18 cellular contexts compared by ENCODE assay signal in genomic region chr17:3851461-3852100, GRCh38. TPM values are rescaled to one million over a fixed set of nuclear protein-coding genes. Genes with fewer than 3 reads are reported as not detected.
A peak's percentile ranks its signal among the peaks of the same experiment; 100 is the strongest.
DNase-seq lines count a peak whose midpoint lies in the region; ATAC-seq, FAIRE-seq and TF ChIP-seq lines count a peak whose summit lies in the region.
"Had no signal": no experiment of that assay in that cellular context is flagged by ENCODE, and none has a peak within 500 bp of the region (broad histone marks: within the 10 kb centered on the region; RNA-seq: fewer than 3 reads in every experiment).

No MANE protein-coding gene starts in this region.

- H3K4me2 ChIP-seq in neural progenitor cell = no peak overlapping the region
- H3K4me2 ChIP-seq: GM23338 had no signal

- TF ChIP-seq CTCF in neural progenitor cell (IDR thresholded peaks at IDR 0.05) = no peak
- TF ChIP-seq CTCF in spleen (IDR thresholded peaks at IDR 0.05 in 8 of 11, conservative IDR thresholded peaks at IDR 0.05 in 3 of 11) = no peak
- TF ChIP-seq CTCF in type B pancreatic cell (conservative IDR thresholded peaks at IDR 0.05) = no peak

- no peaks in the 10 kb centered on the region for H3K36me3 Mint-ChIP-seq in activated naive CD4-positive, alpha-beta T cell treated with anti-CD3 and anti-CD28 coated beads, Interleukin-2, amount 50 U/mL, for 24 hours
- peaks cover 3% of the 10 kb centered on the region for H3K36me3 Mint-ChIP-seq in T-helper 17 cell (ENCODE audit: low read depth)
- peaks cover 5% of the 10 kb centered on the region for H3K36me3 Mint-ChIP-seq in neural progenitor cell
- H3K36me3 Mint-ChIP-seq in type B pancreatic cell = no peaks in the 10 kb centered on the region
- H3K36me3 Mint-ChIP-seq: CD8-positive, alpha-beta memory T cell had no signal

- peak overlapping the region; percentile 1 for H3K27ac Mint-ChIP-seq in activated naive CD4-positive, alpha-beta T cell treated with anti-CD3 and anti-CD28 coated beads, Interleukin-2, amount 50 U/mL, for 24 hours
- H3K27ac Mint-ChIP-seq in T-helper 17 cell = peak overlapping the region; percentile 68
- peak overlapping the region; percentile 25 for H3K27ac Mint-ChIP-seq in neural progenitor cell
- H3K27ac Mint-ChIP-seq in type B pancreatic cell = no peak overlapping the region
- H3K27ac Mint-ChIP-seq: CD8-positive, alpha-beta memory T cell; GM23338 had no signal

- no peaks in the 10 kb centered on the region for H3K9me3 ChIP-seq in T-helper 17 cell (ENCODE audit: control insufficient read depth, low read length, poor library complexity, severe bottlenecking)
- no peaks in the 10 kb centered on the region for H3K9me3 ChIP-seq in neural progenitor cell (ENCODE audit: low read depth)
- no peaks in the 10 kb centered on the region for H3K9me3 ChIP-seq in spleen
- H3K9me3 ChIP-seq: BLaER1 had no signal

- H3K9ac ChIP-seq in neural progenitor cell = no peak overlapping the region
- H3K9ac ChIP-seq: BLaER1 had no signal

- H3K27me3 Mint-ChIP-seq in activated naive CD4-positive, alpha-beta T cell treated with anti-CD3 and anti-CD28 coated beads, Interleukin-2, amount 50 U/mL, for 24 hours = no peaks in the 10 kb centered on the region
- peaks cover 16% of the 10 kb centered on the region for H3K27me3 Mint-ChIP-seq in T-helper 17 cell
- peaks cover 15% of the 10 kb centered on the region for H3K27me3 Mint-ChIP-seq in neural progenitor cell (ENCODE audit: insufficient read depth, low read depth)
- peaks cover 3% of the 10 kb centered on the region for H3K27me3 Mint-ChIP-seq in type B pancreatic cell

- H3K4me1 Mint-ChIP-seq in activated naive CD4-positive, alpha-beta T cell treated with anti-CD3 and anti-CD28 coated beads, Interleukin-2, amount 50 U/mL, for 24 hours = no peaks in the 10 kb centered on the region
- H3K4me1 Mint-ChIP-seq in T-helper 17 cell (peaks cover 5% of the 10 kb centered on the region), neural progenitor cell (peaks cover 14% of the 10 kb centered on the region), type B pancreatic cell (ENCODE audit: unreplicated experiment) (no peaks in the 10 kb centered on the region)

- H3F3A ChIP-seq in neural progenitor cell (ENCODE audit: low read depth) = peaks cover 5% of the 10 kb centered on the region

- no peaks in the 10 kb centered on the region for H3K9me3 Mint-ChIP-seq in activated naive CD4-positive, alpha-beta T cell treated with anti-CD3 and anti-CD28 coated beads, Interleukin-2, amount 50 U/mL, for 24 hours
- peaks cover 10% of the 10 kb centered on the region for H3K9me3 Mint-ChIP-seq in neural progenitor cell
- no peaks in the 10 kb centered on the region for H3K9me3 Mint-ChIP-seq in type B pancreatic cell
- H3K9me3 Mint-ChIP-seq: CD8-positive, alpha-beta memory T cell had no signal

- H3K79me2 ChIP-seq in neural progenitor cell (ENCODE audit: low read depth) = no peaks in the 10 kb centered on the region

- H3K4me3 ChIP-seq in neural progenitor cell (no peak overlapping the region), spleen (no peak overlapping the region)
- H3K4me3 ChIP-seq: BLaER1, GM12878, GM23338 had no signal

- FAIRE-seq in RCC 7860 (lab: Jason Lieb, UNC) (no peak), GM12892 (lab: Jason Lieb, UNC) (no peak)
- FAIRE-seq: GM12878 had no signal

- no peaks in the 10 kb centered on the region for H3K4me1 ChIP-seq in neural progenitor cell
- peaks cover 0 to 3% (median under 1%) of the 10 kb centered on the region in 6 donors for H3K4me1 ChIP-seq in spleen

- TF ChIP-seq POLR2A in spleen (IDR thresholded peaks at IDR 0.05) (no peak), GM12892 (IDR thresholded peaks at IDR 0.05; ENCODE audit: low read depth, low read length) (no peak)

- DNase-seq in activated naive CD4-positive, alpha-beta T cell treated with Interleukin-2 at 50 U/mL for 16 hours = no peak
- DNase-seq in T-helper 17 cell (no peak), neural progenitor cell (ENCODE audit: low spot score) (no peak), spleen (peak; percentile 59), type B pancreatic cell (ENCODE audit: extremely low spot score, unreplicated experiment) (no peak), RCC 7860 (ENCODE audit: low spot score) (no peak), GM12892 (ENCODE audit: insufficient read length) (no peak)
- DNase-seq: 8988T; AML-193; CD8-positive, alpha-beta memory T cell; DMS53; H7; IMR-90 had no signal

- H3K27me3 ChIP-seq in neural progenitor cell = no peaks in the 10 kb centered on the region
- H3K27me3 ChIP-seq in spleen (replicated peaks in 1 of 7) = no peaks in the 10 kb centered on the region
- H3K27me3 ChIP-seq: BLaER1 had no signal

- no peak overlapping the region for H3K27ac ChIP-seq in neural progenitor cell
- no peak overlapping the region for H3K27ac ChIP-seq in spleen
- H3K27ac ChIP-seq: BLaER1, HL-60 had no signal

- H2AFZ ChIP-seq in neural progenitor cell (replicated peaks) = no peak overlapping the region
- H2AFZ ChIP-seq: GM23338 had no signal

- intact Hi-C loops in spleen (cut with DNase I; ENCODE audit: low total_unique reads) = no loop called here

- no peaks in the 10 kb centered on the region for H4K20me1 ChIP-seq in neural progenitor cell (ENCODE audit: low read depth)
- H4K20me1 ChIP-seq: BLaER1 had no signal

- no peaks in the 10 kb centered on the region for H3K36me3 ChIP-seq in neural progenitor cell
- no peaks in the 10 kb centered on the region for H3K36me3 ChIP-seq in spleen
- H3K36me3 ChIP-seq: BLaER1 had no signal

- WGBS in spleen, 5 donors = 84 to 87% (median 86%) methylated on average over 24 of the region's 24 CpGs

- ATAC-seq in T-helper 17 cell = no peak
- ATAC-seq: GM12878, GM23338 had no signal

- H3K4me3 Mint-ChIP-seq in activated naive CD4-positive, alpha-beta T cell treated with anti-CD3 and anti-CD28 coated beads, Interleukin-2, amount 50 U/mL, for 24 hours = no peak overlapping the region
- H3K4me3 Mint-ChIP-seq in T-helper 17 cell (no peak overlapping the region), neural progenitor cell (peak overlapping the region; percentile 25), type B pancreatic cell (no peak overlapping the region)
- H3K4me3 Mint-ChIP-seq: GM23338 had no signal

RNA-seq across cellular contexts. Expression of gene NCBP3, which starts 5.5 kb away (rescaled TPM):
- total RNA-seq in T-helper 17 cell = 10 to 100 TPM; 37.0 to 42.9 TPM
- total RNA-seq in neural progenitor cell (ENCODE audit: low replicate concordance) = 55.7 and 72.4 TPM in 2 replicates
- 10 to 100 TPM; 24.9 to 43.9 (median 39.8) TPM for total RNA-seq in spleen
- 10 to 100 TPM; 13.0 to 22.8 (median 20.6) TPM for polyA plus RNA-seq in spleen
- 54.9 and 58.2 TPM in 2 replicates for total RNA-seq in type B pancreatic cell (ENCODE audit: low replicate concordance)
- 21.0 TPM for polyA plus RNA-seq in GM12892 (2012; ENCODE audit: missing spikeins)

RNA-seq across cellular contexts. Expression of gene CAMKK1, which starts 41.3 kb away (rescaled TPM):
- total RNA-seq in T-helper 17 cell (1 to 10 TPM; 5.8 to 5.9 TPM), neural progenitor cell (ENCODE audit: low replicate concordance) (2.9 and 6.4 TPM in 2 replicates), spleen (10 to 100 TPM in 2 of 7 donors, 1 to 10 TPM in 5; 7.7 to 13.0 (median 8.8) TPM), type B pancreatic cell (ENCODE audit: low replicate concordance) (0.83 and 2.7 TPM in 2 replicates)
- 10 to 100 TPM in 1 of 3 donors, 1 to 10 TPM in 2; 5.2 to 10.0 (median 10.0) TPM for polyA plus RNA-seq in spleen
- 1.5 TPM for polyA plus RNA-seq in GM12892 (2012; ENCODE audit: missing spikeins)

RNA-seq across cellular contexts. Expression of gene ITGAE, which starts 50.6 kb away (rescaled TPM):
- total RNA-seq in T-helper 17 cell (10 to 100 TPM; 10.2 to 14.3 TPM), neural progenitor cell (ENCODE audit: low replicate concordance) (33.7 and 47.5 TPM in 2 replicates), spleen (10 to 100 TPM; 20.3 to 31.4 (median 26.3) TPM), type B pancreatic cell (ENCODE audit: low replicate concordance) (21.0 and 28.8 TPM in 2 replicates)
- polyA plus RNA-seq in spleen = 10 to 100 TPM; 75.2 to 91.1 (median 78.3) TPM
- polyA plus RNA-seq in GM12892 (2012; ENCODE audit: missing spikeins) = 23.4 TPM
